In genomic region chr3:157335677-157336076, GRCh38 we compare ENCODE assay signal across 9 cellular contexts.
DNase-seq lines count a peak whose midpoint lies in the region; ATAC-seq and TF ChIP-seq lines count a peak whose summit lies in the region.
"Had no signal": no experiment of that assay in that cellular context is flagged by ENCODE, and none has a peak within 500 bp of the region (broad histone marks: within the 10 kb centered on the region; RNA-seq: fewer than 3 reads in every experiment).

No MANE protein-coding gene starts in this region.

- CTCF ChIA-PET in GM10248 (lab: Yijun Ruan, JAX) = interaction anchor here (1.0 kb wide), 1 partner anchor 13 kb away, joined by 3 read pairs; no protein-coding TSS in a partner anchor

- POLR2A ChIA-PET in GM10248 (lab: Yijun Ruan, JAX) = no interaction called here

- ATAC-seq in GM21447 (IDR thresholded peaks at IDR 0.05; ENCODE audit: unreplicated experiment) (no peak), GM19324 (IDR thresholded peaks at IDR 0.05; ENCODE audit: low FRiP score, unreplicated experiment) (no peak), HG03095 (IDR thresholded peaks at IDR 0.05; ENCODE audit: unreplicated experiment) (no peak)

- no peak overlapping the region for H3K4me3 ChIP-seq in cardiac fibroblast (replicated peaks in 1 of 2; ENCODE audit: low read depth in 2 of 2, low read length in 2 of 2)

- DNase-seq in Ammon's horn (ENCODE audit: low spot score) (peak; percentile 73), LHCN-M2 (ENCODE audit: low read depth) (peak; percentile 96), cardiac fibroblast (ENCODE audit: low read depth in 2 of 2) (peak; percentile 72 to 83), lung microvascular endothelial cell (ENCODE audit: low read depth in 2 of 2) (peak; percentile 82 to 97), GM10248 (ENCODE audit: extremely low spot score) (no peak)
- DNase-seq: NK-92 treated with Interleukin-12 subunit alpha and Interleukin-12 subunit beta, amount 100 ng/mL, for 24 hours had no signal

- no peak for TF ChIP-seq CTCF in cardiac fibroblast (IDR thresholded peaks at IDR 0.05; ENCODE audit: low read depth, low read length)
- TF ChIP-seq CTCF in GM10248 (IDR thresholded peaks at IDR 0.05; ENCODE audit: control extremely low read depth, extremely low read depth, low read depth, missing control alignments) = no peak
